In genomic region chr5:154842689-154843530, GRCh38 we compare ENCODE assay signal across 1 cellular context.
TF ChIP-seq lines count a peak whose summit lies in the region.

No MANE protein-coding gene starts in this region.

TF ChIP-seq in HepG2, 621 proteins besides CTCF, POLR2A, EP300 and RAD21 (continued from another document and continues in another):
- TF ChIP-seq ZBTB39 (CRISPR knock-in tag; IDR thresholded peaks at IDR 0.05) = no peak
- TF ChIP-seq ZFY (CRISPR knock-in tag; IDR thresholded peaks at IDR 0.05) = 0 out of 2 replicates have a peak, but pooled peaks have one; percentile 7
- TF ChIP-seq ETS1 (CRISPR knock-in tag; IDR thresholded peaks at IDR 0.05) = no peak
- TF ChIP-seq MBD4 (IDR thresholded peaks at IDR 0.05; ENCODE audit: borderline replicate concordance, low read length) = no peak
- TF ChIP-seq ZNF205 (CRISPR knock-in tag; IDR thresholded peaks at IDR 0.05) = peak; percentile 84; the same call in 1 of the 2 replicates
- TF ChIP-seq ATF6 (CRISPR knock-in tag; conservative IDR thresholded peaks at IDR 0.05) = no peak
- TF ChIP-seq FOXO1 (CRISPR knock-in tag; IDR thresholded peaks at IDR 0.05) = peak; percentile 96
- no peak for TF ChIP-seq MYPOP (CRISPR knock-in tag; IDR thresholded peaks at IDR 0.05)
- TF ChIP-seq CBX2 (IDR thresholded peaks at IDR 0.05; ENCODE audit: low read depth, low read length) = no peak
- no peak for TF ChIP-seq CBX2 (CRISPR knock-in tag; IDR thresholded peaks at IDR 0.05; ENCODE audit: low read depth)
- TF ChIP-seq SRY (CRISPR knock-in tag; IDR thresholded peaks at IDR 0.05) = no peak
- no peak for TF ChIP-seq NFRKB (IDR thresholded peaks at IDR 0.05)
- TF ChIP-seq TGIF2 (CRISPR knock-in tag; IDR thresholded peaks at IDR 0.05) = peak; percentile 78
- no peak; the same call in 1 of the 2 replicates for TF ChIP-seq ZBTB26 (CRISPR knock-in tag; IDR thresholded peaks at IDR 0.05; ENCODE audit: borderline replicate concordance)
- no peak for TF ChIP-seq PRDM10 (CRISPR knock-in tag; IDR thresholded peaks at IDR 0.05; ENCODE audit: low read depth)
- TF ChIP-seq ZNF264 (CRISPR knock-in tag; IDR thresholded peaks at IDR 0.05) = peak; percentile 49; the same call in 1 of the 2 replicates
- TF ChIP-seq PAWR (CRISPR knock-in tag; IDR thresholded peaks at IDR 0.05; ENCODE audit: borderline replicate concordance) = no peak
- no peak for TF ChIP-seq NFKBIZ (CRISPR knock-in tag; IDR thresholded peaks at IDR 0.05)
- TF ChIP-seq ZNF446 (CRISPR knock-in tag; IDR thresholded peaks at IDR 0.05) = no peak
- peak; percentile 51 for TF ChIP-seq HDAC1 (CRISPR knock-in tag; IDR thresholded peaks at IDR 0.05)
- no peak for TF ChIP-seq PBX3 (CRISPR knock-in tag; IDR thresholded peaks at IDR 0.05; ENCODE audit: borderline replicate concordance)
- TF ChIP-seq ZNF75D (CRISPR knock-in tag; IDR thresholded peaks at IDR 0.05; ENCODE audit: borderline replicate concordance) = no peak
- TF ChIP-seq ZFP1 (CRISPR knock-in tag; IDR thresholded peaks at IDR 0.05) = no peak
- TF ChIP-seq SIN3A (IDR thresholded peaks at IDR 0.05; ENCODE audit: borderline replicate concordance, low read depth, low read length) = no peak
- TF ChIP-seq HMG20B (CRISPR knock-in tag; conservative IDR thresholded peaks at IDR 0.05) = peak; percentile 93
- no peak for TF ChIP-seq SAFB2 (CRISPR knock-in tag; IDR thresholded peaks at IDR 0.05; ENCODE audit: borderline replicate concordance, low read depth)
- 0 out of 2 replicates have a peak, but pooled peaks have one; percentile 39 for TF ChIP-seq NAIF1 (CRISPR knock-in tag; IDR thresholded peaks at IDR 0.05; ENCODE audit: borderline replicate concordance)
- TF ChIP-seq FOXA1 (IDR thresholded peaks at IDR 0.05) = no peak
- peak; percentile 91 for TF ChIP-seq FOXA1 (CRISPR knock-in tag; IDR thresholded peaks at IDR 0.05)
- TF ChIP-seq ZBTB43 (CRISPR knock-in tag; conservative IDR thresholded peaks at IDR 0.05) = no peak
- peak; percentile 94 for TF ChIP-seq FOXA3 (CRISPR knock-in tag; IDR thresholded peaks at IDR 0.05)
- no peak for TF ChIP-seq ZNF224 (CRISPR knock-in tag; IDR thresholded peaks at IDR 0.05)
- no peak for TF ChIP-seq ZSCAN25 (CRISPR knock-in tag; IDR thresholded peaks at IDR 0.05)
- TF ChIP-seq NFAT5 (CRISPR knock-in tag; IDR thresholded peaks at IDR 0.05) = no peak
- TF ChIP-seq SKI (IDR thresholded peaks at IDR 0.05; ENCODE audit: partially characterized antibody) = peak; percentile 11
- TF ChIP-seq ZNF720 (CRISPR knock-in tag; IDR thresholded peaks at IDR 0.05) = no peak
- no peak for TF ChIP-seq ZNF326 (CRISPR knock-in tag; IDR thresholded peaks at IDR 0.05; ENCODE audit: borderline replicate concordance)
- no peak for TF ChIP-seq KLF9 (CRISPR knock-in tag; IDR thresholded peaks at IDR 0.05; ENCODE audit: low read depth)
- no peak for TF ChIP-seq NFATC3 (CRISPR knock-in tag; IDR thresholded peaks at IDR 0.05)
